14 cellular contexts compared by ENCODE assay signal in the genomic region with DNA sequence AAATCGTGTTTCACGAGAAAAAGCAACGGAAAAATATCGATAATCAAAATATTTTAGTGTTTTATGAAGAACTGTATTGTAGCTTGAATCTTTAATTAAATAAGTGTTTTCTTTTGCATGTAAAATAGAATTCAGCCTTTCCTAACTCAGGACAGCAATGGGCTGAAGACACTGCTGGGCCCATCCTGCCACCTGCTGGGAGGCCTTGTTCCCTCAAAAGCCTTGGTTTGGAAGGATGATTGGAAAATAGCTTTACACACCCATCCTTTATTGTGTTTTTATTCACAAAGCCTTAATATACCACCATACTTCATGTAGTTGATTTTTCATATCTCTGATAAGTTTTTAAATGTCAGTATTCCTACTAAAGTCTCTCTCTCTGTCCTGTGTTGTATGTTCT. TPM values are rescaled to one million over a fixed set of nuclear protein-coding genes. Genes with fewer than 3 reads are reported as not detected.
DNase-seq lines count a peak whose midpoint lies in the region; ATAC-seq and TF ChIP-seq lines count a peak whose summit lies in the region.
"Not testable (repeated sequence)": the region's sequence is repeated elsewhere in the genome, so short reads cannot be mapped to it uniquely, and the experiment has no call there.
"Had no signal": no experiment of that assay in that cellular context is flagged by ENCODE, and none has a peak within 500 bp of the region (broad histone marks: within the 10 kb centered on the region; RNA-seq: fewer than 3 reads in every experiment).

No MANE protein-coding gene starts in this region.

- not testable (repeated sequence) for ATAC-seq in Panc1, upper lobe of right lung
- ATAC-seq in left colon (peak; percentile 71), right lobe of liver (peak; percentile 42 to 80 (median 60))

- not testable (repeated sequence) for H3F3A ChIP-seq in OCI-LY1 (ENCODE audit: insufficient read depth, low read length)

- H3K9me2 ChIP-seq in OCI-LY1 (ENCODE audit: low read depth, low read length), result not testable (repeated sequence)

- H3K9ac ChIP-seq in OCI-LY1 (ENCODE audit: low read length), result not testable (repeated sequence)

- intact Hi-C loops in Panc1 (cut with micrococcal nuclease; ENCODE audit: unreplicated experiment); left colon (cut with DNase I, micrococcal nuclease); right lobe of liver (cut with DNase I); upper lobe of right lung (cut with DNase I): not testable (repeated sequence)

- not testable (repeated sequence) for DNase-seq in BJ (ENCODE audit: low read depth); Panc1 (ENCODE audit: low read depth, low spot score); left colon; right lobe of liver; upper lobe of right lung

- H3K9me3 ChIP-seq in HEK293 (ENCODE audit: control insufficient read depth, insufficient read depth, low read depth, low read length); OCI-LY1 (ENCODE audit: low read length); Panc1 (ENCODE audit: control insufficient read depth, insufficient read depth, low read depth, low read length); right lobe of liver; upper lobe of right lung: not testable (repeated sequence)

- POLR2A ChIA-PET in BJ (lab: Charles Lee); HEK293 (lab: Yijun Ruan, JAX); Panc1 (lab: Charles Lee): not testable (repeated sequence)

- H3K4me2 ChIP-seq in OCI-LY1 (ENCODE audit: low read length), result not testable (repeated sequence)

- H3K27ac ChIP-seq in HEK293 (ENCODE audit: extremely low read depth, low read depth, low read length); Panc1 (ENCODE audit: low read length); VCaP; right lobe of liver; upper lobe of right lung: not testable (repeated sequence)
- peak overlapping the region; percentile 30 for H3K27ac ChIP-seq in OCI-LY1 (ENCODE audit: low read depth, low read length, poor library complexity, severe bottlenecking)

- peak; percentile 6; the same call in 1 of the 2 replicates for TF ChIP-seq CTCF in BJ (IDR thresholded peaks at IDR 0.05; ENCODE audit: insufficient read depth, low read depth, low read length)
- not testable (repeated sequence) for TF ChIP-seq CTCF in HEK293 (tag by site-specific recombination; IDR thresholded peaks at IDR 0.05); OCI-LY1 (IDR thresholded peaks at IDR 0.05; ENCODE audit: low read length)
- peak; percentile 49 for TF ChIP-seq CTCF in Panc1 (IDR thresholded peaks at IDR 0.05)
- peak; percentile 71 for TF ChIP-seq CTCF in VCaP (conservative IDR thresholded peaks at IDR 0.05)
- TF ChIP-seq CTCF in right lobe of liver (IDR thresholded peaks at IDR 0.05), result peak in 3 of 4 donors; percentile 13 to 18 (median 13)
- peak; percentile 31 for TF ChIP-seq CTCF in upper lobe of right lung (IDR thresholded peaks at IDR 0.05)

- TF ChIP-seq POLR2A in right lobe of liver (IDR thresholded peaks at IDR 0.05), result not testable (repeated sequence)

- not testable (repeated sequence) for H3K36me3 ChIP-seq in BJ (ENCODE audit: control insufficient read depth, insufficient read depth, low read length); HEK293 (ENCODE audit: control insufficient read depth in 2 of 2, insufficient read depth in 1 of 2, low read length in 2 of 2); OCI-LY1 (ENCODE audit: insufficient read depth, low read length); Panc1 (ENCODE audit: control insufficient read depth, insufficient read depth, low read length); right lobe of liver; upper lobe of right lung

- CTCF ChIA-PET in BJ (lab: Yijun Ruan, JAX); Panc1 (lab: Charles Lee): not testable (repeated sequence)
- CTCF ChIA-PET in HEK293 (lab: Yijun Ruan, JAX), result interaction anchor here (0.7 kb wide), 1 partner anchor 341 kb away, joined by 3 read pairs; no protein-coding TSS in a partner anchor

- not testable (repeated sequence) for H3K27me3 ChIP-seq in BJ (ENCODE audit: control insufficient read depth, insufficient read depth, low read length); OCI-LY1 (ENCODE audit: insufficient read depth, low read length); Panc1 (ENCODE audit: control insufficient read depth, insufficient read depth, low read length); right lobe of liver; upper lobe of right lung

- BruUV-seq in Panc1 (replicated peaks; lab: Mats Ljungman, UMichigan), result not testable (repeated sequence)

- not testable (repeated sequence) for H4K20me1 ChIP-seq in OCI-LY1 (ENCODE audit: insufficient read depth, low read length)

- H2AFZ ChIP-seq in OCI-LY1 (ENCODE audit: low read length), result not testable (repeated sequence)

- not testable (repeated sequence) for H3K4me1 ChIP-seq in HEK293 (ENCODE audit: control insufficient read depth, insufficient read depth, low read length); Panc1 (ENCODE audit: control insufficient read depth, insufficient read depth, low read length); right lobe of liver; upper lobe of right lung
- H3K4me1 ChIP-seq in OCI-LY1 (ENCODE audit: insufficient read depth, low read length, severe bottlenecking), result peaks cover 25% of the 10 kb centered on the region

- H3K4me3 ChIP-seq in BJ (ENCODE audit: low read depth, low read length); HEK293 (ENCODE audit: low read depth, low read length); OCI-LY1 (ENCODE audit: low read depth, low read length, poor library complexity, severe bottlenecking); Panc1 (ENCODE audit: low read depth in 2 of 2, low read length in 2 of 2); right lobe of liver; upper lobe of right lung: not testable (repeated sequence)

- H3K79me2 ChIP-seq in OCI-LY1 (ENCODE audit: insufficient read depth, low read length), result not testable (repeated sequence)

- whole genome bisulfite sequencing in right lobe of liver (ENCODE audit: insufficient coverage, low coverage, low lambda C conversion rate, missing lambda C conversion rate), result 52% methylated on average over 4 of the region's 4 CpGs

- in situ Hi-C loops in Panc1 (cut with HindIII; ENCODE audit: low pct_unique_long_range_greater_than_20kb, low sequenced_read_pairs), result not testable (repeated sequence)

TF ChIP-seq in HEK293, 187 proteins besides CTCF, POLR2A, EP300 and RAD21:
- TF ChIP-seq ZNF654 (tag by site-specific recombination; IDR thresholded peaks at IDR 0.05; ENCODE audit: low read depth), result peak; percentile 7; the same call in 1 of the 2 replicates

RNA-seq across cellular contexts. Expression of gene KCNJ18, which starts 43.5 kb away (rescaled TPM):
- not detected in 2 replicates for polyA plus RNA-seq in BJ (2011; rRNA removed)
- polyA minus RNA-seq in BJ (2011; rRNA and poly(A)+ RNA removed), result not detected in 2 replicates
- total RNA-seq in Panc1 (2021; ENCODE audit: unreplicated experiment), result not detected
- 0.10 TPM for polyA plus RNA-seq in Panc1 (2012; ENCODE audit: insufficient read length)
- total RNA-seq in left colon, result not detected
- total RNA-seq in right lobe of liver, result not detected
- not detected for total RNA-seq in upper lobe of right lung
- total RNA-seq: CD4-positive, CD25-positive, alpha-beta regulatory T cell; CD8-positive, alpha-beta memory T cell; G401; GM12878; H7; HT-29 had no signal
- polyA plus RNA-seq: CD4-positive, CD25-positive, alpha-beta regulatory T cell; CD8-positive, alpha-beta memory T cell; GM12878 had no signal
